In the genomic region with DNA sequence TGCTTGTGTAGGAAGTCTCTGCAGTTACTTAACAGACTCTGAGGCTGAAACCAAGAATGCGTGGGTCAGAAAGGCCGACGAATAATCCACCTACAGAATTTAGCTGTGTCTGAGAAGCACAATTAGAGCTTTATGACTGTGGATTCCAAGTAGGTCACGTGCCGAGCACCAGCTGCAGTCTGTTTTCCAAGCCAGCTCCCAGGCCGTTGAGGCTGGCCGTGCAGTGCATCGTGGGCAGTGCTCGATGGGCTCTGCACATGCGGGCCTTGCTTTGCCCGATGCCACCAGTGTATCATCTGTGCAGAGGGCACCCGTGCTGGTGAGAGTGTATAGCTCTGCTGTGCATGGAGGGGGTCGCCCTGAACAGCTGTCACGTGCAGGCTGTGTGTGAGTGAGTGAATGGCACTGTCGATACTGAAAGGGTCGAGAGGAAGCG, we compare ENCODE assay signal across 9 cellular contexts.
DNase-seq lines count a peak whose midpoint lies in the region; ATAC-seq and TF ChIP-seq lines count a peak whose summit lies in the region.
"Had no signal": no experiment of that assay in that cellular context is flagged by ENCODE, and none has a peak within 500 bp of the region (broad histone marks: within the 10 kb centered on the region; RNA-seq: fewer than 3 reads in every experiment).

No MANE protein-coding gene starts in this region.

- no peaks in the 10 kb centered on the region for H3K79me2 ChIP-seq in mesendoderm (ENCODE audit: control insufficient read depth, insufficient read depth, low read length)

- peaks cover 3% of the 10 kb centered on the region; the same call in 1 of the 2 replicates for H3K9me3 ChIP-seq in AG04450 (ENCODE audit: control insufficient read depth, insufficient read depth, low read length)
- H3K9me3 ChIP-seq in adipocyte (ENCODE audit: control insufficient read depth, low read length): no peaks in the 10 kb centered on the region
- H3K9me3 ChIP-seq: mucosa of descending colon had no signal

- POLR2A ChIA-PET in AG04450 (lab: Yijun Ruan, JAX): interaction anchor here (1.0 kb wide), 1 partner anchor 8 kb away, joined by 3 read pairs; no protein-coding TSS in a partner anchor

- DNase-seq in AG04450 (ENCODE audit: low read depth, low spot score) (peak; percentile 61), GM04503 (ENCODE audit: low read depth) (peak; percentile 49), adipocyte (ENCODE audit: low read depth) (peak; percentile 67), medulla oblongata (ENCODE audit: extremely low spot score) (peak; percentile 80), mesendoderm (no peak), NCI-H446 (lab: John Stamatoyannopoulos, UW) (no peak)

- H3K36me3 ChIP-seq in adipocyte (ENCODE audit: control insufficient read depth, insufficient read depth, low read length, severe bottlenecking) (no peaks in the 10 kb centered on the region), mesendoderm (ENCODE audit: control insufficient read depth, insufficient read depth, low read length) (no peaks in the 10 kb centered on the region)

- H3K4me2 ChIP-seq in mesendoderm (ENCODE audit: low read length): no peak overlapping the region

- H2BK120ac ChIP-seq in mesendoderm (ENCODE audit: low read depth, low read length): no peak overlapping the region

- no peak overlapping the region for H3K23ac ChIP-seq in mesendoderm (ENCODE audit: low read length)

- H3K18ac ChIP-seq in mesendoderm (ENCODE audit: low read length): no peak overlapping the region

- H3K9ac ChIP-seq in adipocyte (ENCODE audit: low read length) (no peak overlapping the region), mesendoderm (ENCODE audit: low read length) (no peak overlapping the region)

- no peak for TF ChIP-seq CTCF in AG04450 (IDR thresholded peaks at IDR 0.05; ENCODE audit: low read depth, low read length)

- H3K79me1 ChIP-seq in mesendoderm (ENCODE audit: low read length): no peaks in the 10 kb centered on the region

- CTCF ChIA-PET in AG04450 (lab: Charles Lee): interaction anchor here (1.2 kb wide), 1 partner anchor 14 kb away, joined by 3 read pairs; no protein-coding TSS in a partner anchor

- H4K5ac ChIP-seq in mesendoderm (ENCODE audit: low read length): no peak overlapping the region

- no CpG with 5 or more reads among the region's 17 CpGs for WGBS in mesendoderm (ENCODE audit: extremely low coverage, insufficient coverage, low lambda C conversion rate)

- no peak overlapping the region for H2AK5ac ChIP-seq in mesendoderm (ENCODE audit: low read length)

- H4K8ac ChIP-seq in mesendoderm (ENCODE audit: low read depth, low read length): no peak overlapping the region

- H2BK15ac ChIP-seq in mesendoderm (replicated peaks; ENCODE audit: low read depth): no peak overlapping the region

- H3K56ac ChIP-seq in mesendoderm (ENCODE audit: low read length): no peak overlapping the region

- H2BK5ac ChIP-seq in mesendoderm (ENCODE audit: low read length): no peak overlapping the region

- ATAC-seq in HG03378 (IDR thresholded peaks at IDR 0.05; ENCODE audit: unreplicated experiment) (no peak), HG02973 (IDR thresholded peaks at IDR 0.05; ENCODE audit: unreplicated experiment) (no peak)
- ATAC-seq: mucosa of descending colon had no signal

- no peak overlapping the region for H3K4ac ChIP-seq in mesendoderm (ENCODE audit: low read depth, low read length)

- peak overlapping the region; percentile 27 for H3K4me3 ChIP-seq in AG04450 (ENCODE audit: low read depth, low read length)
- H3K4me3 ChIP-seq in adipocyte (ENCODE audit: low read length): no peak overlapping the region
- no peak overlapping the region for H3K4me3 ChIP-seq in mesendoderm (ENCODE audit: low read length)
- H3K4me3 ChIP-seq: mucosa of descending colon had no signal

- H3K4me1 ChIP-seq in adipocyte (ENCODE audit: control insufficient read depth, insufficient read depth, low read length) (no peaks in the 10 kb centered on the region), mesendoderm (ENCODE audit: control insufficient read depth, low read depth, low read length) (no peaks in the 10 kb centered on the region)

- peak overlapping the region; percentile 80 for H3K27ac ChIP-seq in AG04450 (ENCODE audit: low read depth, low read length)
- H3K27ac ChIP-seq in mesendoderm (ENCODE audit: low read depth, low read length): no peak overlapping the region

- H3K27me3 ChIP-seq in AG04450 (ENCODE audit: control insufficient read depth, insufficient read depth, low read length) (no peaks in the 10 kb centered on the region), adipocyte (replicated peaks; ENCODE audit: control insufficient read depth, insufficient read depth, low read length) (peaks cover 13% of the 10 kb centered on the region), mesendoderm (ENCODE audit: insufficient read depth, low read length, poor library complexity) (no peaks in the 10 kb centered on the region)

Comparison
In these comparisons a context has a peak if more than half of its experiments do, and no peak if none do; other contexts are left out.
1. DNase-seq: peak in AG04450 (single experiment), GM04503 (single experiment), adipocyte (single experiment) and medulla oblongata (single experiment); none in mesendoderm (single experiment) and NCI-H446 (0 of 2).